Comparison of ENCODE assay signal across 20 cellular contexts in the genomic region with DNA sequence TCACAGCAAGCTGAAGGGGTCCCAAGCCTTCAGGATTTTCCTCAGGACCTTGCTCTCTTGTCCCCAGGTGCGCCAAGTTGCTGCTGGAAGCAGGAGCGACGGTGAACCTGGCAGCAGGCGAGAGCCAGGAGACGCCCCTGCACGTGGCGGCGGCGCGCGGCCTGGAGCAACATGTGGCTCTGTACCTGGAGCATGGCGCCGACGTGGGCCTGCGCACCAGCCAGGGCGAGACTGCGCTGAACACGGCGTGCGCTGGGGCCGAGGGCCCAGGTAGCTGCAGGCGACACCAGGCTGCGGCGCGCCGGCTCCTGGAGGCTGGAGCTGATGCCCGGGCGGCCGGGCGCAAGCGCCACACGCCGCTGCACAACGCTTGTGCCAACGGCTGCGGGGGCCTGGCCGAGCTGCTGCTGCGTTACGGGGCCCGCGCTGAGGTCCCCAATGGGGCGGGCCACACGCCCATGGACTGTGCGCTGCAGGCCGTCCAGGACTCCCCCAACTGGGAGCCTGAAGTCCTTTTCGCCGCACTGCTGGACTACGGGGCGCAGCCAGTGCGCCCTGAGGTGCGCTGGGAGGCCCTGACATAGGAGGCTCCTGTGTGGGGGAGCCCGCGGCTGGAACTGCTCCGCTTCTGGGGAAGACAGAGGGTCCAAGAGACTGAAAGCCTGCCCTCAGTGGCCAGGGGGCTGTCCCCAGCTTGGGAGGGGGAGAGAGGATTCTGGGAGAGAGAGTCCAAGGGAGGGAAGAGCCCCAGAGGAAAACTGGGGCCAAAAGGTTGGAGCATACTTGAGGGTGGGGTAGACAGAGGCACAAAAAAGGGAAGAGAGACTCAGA. TPM values are rescaled to one million over a fixed set of nuclear protein-coding genes. Genes with fewer than 3 reads are reported as not detected.
DNase-seq lines count a peak whose midpoint lies in the region; ATAC-seq, FAIRE-seq and TF ChIP-seq lines count a peak whose summit lies in the region.
"Had no signal": no experiment of that assay in that cellular context is flagged by ENCODE, and none has a peak within 500 bp of the region (broad histone marks: within the 10 kb centered on the region; RNA-seq: fewer than 3 reads in every experiment).

No MANE protein-coding gene starts in this region.

- intact Hi-C loops in Right ventricle myocardium inferior (cut with DNase I): loop anchor here (10.0 kb wide), 1 partner anchor 52 kb away; the partner anchor contains the start of gene HDAC5
- intact Hi-C loops in HepG2 (cut with micrococcal nuclease; ENCODE audit: unreplicated experiment): no loop called here
- intact Hi-C loops in upper lobe of right lung (cut with DNase I): no loop called here

- no peaks in the 10 kb centered on the region for H4K20me1 ChIP-seq in HepG2 (ENCODE audit: insufficient read depth, low read length)

- H3K4me3 ChIP-seq in right atrium auricular region: no peak overlapping the region
- H3K4me3 ChIP-seq in HepG2 (replicated peaks in 1 of 3; ENCODE audit: insufficient read depth in 1 of 3, low read depth in 2 of 3, low read length in 3 of 3): no peak overlapping the region
- H3K4me3 ChIP-seq in upper lobe of right lung: no peak overlapping the region
- H3K4me3 ChIP-seq: BLaER1 treated with 17β-estradiol and CSF1 and Interleukin-3, amounts not matched to agents 10 nM and 100 nM; right lobe of liver; suprapubic skin had no signal

- TF ChIP-seq RAD21 in HepG2 (CRISPR knock-in tag; IDR thresholded peaks at IDR 0.05): no peak

- H3K27me3 ChIP-seq in right atrium auricular region (no peaks in the 10 kb centered on the region), HepG2 (ENCODE audit: control insufficient read depth in 1 of 2, insufficient read depth in 2 of 2, low read length in 2 of 2) (no peaks in the 10 kb centered on the region), upper lobe of right lung (no peaks in the 10 kb centered on the region)
- H3K27me3 ChIP-seq: BLaER1 treated with 17β-estradiol and CSF1 and Interleukin-3, amounts not matched to agents 10 nM and 100 nM; right lobe of liver; suprapubic skin had no signal

- H3K9ac ChIP-seq in HepG2 (ENCODE audit: insufficient read depth, low read depth, low read length): no peak overlapping the region
- H3K9ac ChIP-seq: BLaER1 treated with 17β-estradiol and CSF1 and Interleukin-3, amounts not matched to agents 10 nM and 100 nM; SK-N-SH had no signal

- no TSS peak for BruUV-seq in HepG2 (replicated peaks; lab: Mats Ljungman, UMichigan)

- no peaks in the 10 kb centered on the region for H3K79me2 ChIP-seq in HepG2 (ENCODE audit: insufficient read depth, low read length)

- H2AFZ ChIP-seq in HepG2 (ENCODE audit: low read length): no peak overlapping the region

- H3K4me2 ChIP-seq in HepG2 (ENCODE audit: low read depth, low read length): no peak overlapping the region
- H3K4me2 ChIP-seq: BLaER1 treated with 17β-estradiol and CSF1 and Interleukin-3, amounts not matched to agents 10 nM and 100 nM; SK-N-SH had no signal

- TF ChIP-seq CTCF in right atrium auricular region (IDR thresholded peaks at IDR 0.05) (no peak), HepG2 (CRISPR knock-in tag; IDR thresholded peaks at IDR 0.05) (no peak), upper lobe of right lung (IDR thresholded peaks at IDR 0.05) (no peak)

- H3K36me3 ChIP-seq in right atrium auricular region (peaks cover 12% of the 10 kb centered on the region), HepG2 (replicated peaks in 1 of 2; ENCODE audit: control insufficient read depth in 1 of 2, insufficient read depth in 2 of 2, low read length in 2 of 2) (peaks cover 3 to 18% of the 10 kb centered on the region in 2 experiments), upper lobe of right lung (peaks cover 4% of the 10 kb centered on the region)

- WGBS in HepG2 (ENCODE audit: low lambda C conversion rate): 97% methylated on average over 47 of the region's 54 CpGs

- ATAC-seq in Right ventricle myocardium inferior: peak; percentile 18
- peak; percentile 28 for ATAC-seq in HepG2
- ATAC-seq in upper lobe of right lung: peak; percentile 44
- ATAC-seq in GM19452 (IDR thresholded peaks at IDR 0.05; ENCODE audit: unreplicated experiment): no peak

- in situ Hi-C loops in HepG2 (cut with HindIII; ENCODE audit: extremely low pct_ligation_motif_present, low pct_unique_long_range_greater_than_20kb): no loop called here

- no peak for TF ChIP-seq EP300 in HepG2 (IDR thresholded peaks at IDR 0.05; ENCODE audit: low read depth in 2 of 2, low read length in 2 of 2)
- TF ChIP-seq EP300 in HepG2 (CRISPR knock-in tag; IDR thresholded peaks at IDR 0.05; ENCODE audit: borderline replicate concordance): no peak

- POLR2A ChIA-PET in HepG2 (lab: Yijun Ruan, JAX): interaction anchor here (1.3 kb wide), 1 partner anchor 10 kb away, joined by 4 read pairs; the partner anchor contains the start of gene TMUB2

- CTCF ChIA-PET in HepG2 (lab: Yijun Ruan, JAX; ENCODE audit: low intra/inter-chr PET ratio, low total read pairs): no interaction called here

- DNase-seq in Right ventricle myocardium inferior (ENCODE audit: missing footprints): no peak
- DNase-seq in right atrium auricular region (ENCODE audit: low spot score): no peak
- no peak for DNase-seq in HepG2 (ENCODE audit: low spot score)
- DNase-seq in upper lobe of right lung: no peak
- no peak for DNase-seq in GM19238 (ENCODE audit: insufficient read length, low spot score)
- DNase-seq: activated CD4-positive, alpha-beta T cell treated with anti-CD3 and anti-CD28 coated beads, Interleukin-2, amount 50 U/mL, for 48 hours; activated naive CD4-positive, alpha-beta T cell treated with Interleukin-2 at 50 U/mL for 16 hours; cerebellar nuclear complex; erythroblast; foreskin melanocyte; HFFc6; islet precursor cell; NCI-H510A treated with DMSO at 0.1 percent for 48 hours; occipital lobe; right lobe of liver; SK-N-SH had no signal

- H3K27ac ChIP-seq in right atrium auricular region: no peak overlapping the region
- H3K27ac ChIP-seq in HepG2 (ENCODE audit: extremely low read length, insufficient read depth, low read length): no peak overlapping the region
- H3K27ac ChIP-seq in upper lobe of right lung: no peak overlapping the region
- H3K27ac ChIP-seq: BLaER1 treated with 17β-estradiol and CSF1 and Interleukin-3, amounts not matched to agents 10 nM and 100 nM; right lobe of liver; suprapubic skin had no signal

- FAIRE-seq in HepG2 (lab: Jason Lieb, UNC): no peak

- H3K4me1 ChIP-seq in right atrium auricular region: peaks cover 0 to 3% of the 10 kb centered on the region in 2 donors
- H3K4me1 ChIP-seq in HepG2 (ENCODE audit: insufficient read depth, low read length): peaks cover 10% of the 10 kb centered on the region
- no peaks in the 10 kb centered on the region for H3K4me1 ChIP-seq in upper lobe of right lung
- H3K4me1 ChIP-seq: right lobe of liver, suprapubic skin had no signal

- no peak for TF ChIP-seq POLR2A in HepG2 (IDR thresholded peaks at IDR 0.05; ENCODE audit: insufficient read depth in 1 of 2, low read depth in 2 of 2, low read length in 2 of 2)

- H3K9me3 ChIP-seq in right atrium auricular region (no peaks in the 10 kb centered on the region), HepG2 (ENCODE audit: low read length) (no peaks in the 10 kb centered on the region), upper lobe of right lung (no peaks in the 10 kb centered on the region)
- H3K9me3 ChIP-seq: BLaER1 treated with 17β-estradiol and CSF1 and Interleukin-3, amounts not matched to agents 10 nM and 100 nM; right lobe of liver; SK-N-SH; suprapubic skin had no signal

RNA-seq across cellular contexts. Expression of gene ASB16, which starts 6.4 kb away (rescaled TPM):
- total RNA-seq in Right ventricle myocardium inferior (14.5 TPM), right atrium auricular region (1 to 10 TPM; 8.3 TPM), HepG2 (2016; rRNA removed; fragmentation: Illumina TruSeq; extraction: Trizol) (0.07 TPM in 1 of 2 replicates, not detected in the other), upper lobe of right lung (not detected)
- total RNA-seq in HepG2 (2016; cell fraction: cytosol; rRNA removed; fragmentation: Illumina TruSeq; extraction: Trizol; ENCODE audit: low read depth): not detected in 2 replicates
- total RNA-seq in HepG2 (2016; cell fraction: insoluble cytoplasmic fraction; rRNA removed; fragmentation: Illumina TruSeq; extraction: Trizol): not detected in 2 replicates
- total RNA-seq in HepG2 (2016; cell fraction: membrane; rRNA removed; fragmentation: Illumina TruSeq; extraction: Trizol): not detected in 2 replicates
- not detected in 2 replicates for total RNA-seq in HepG2 (2016; cell fraction: nucleus; rRNA removed; fragmentation: Illumina TruSeq; extraction: Trizol)
- polyA plus RNA-seq in HepG2 (2011; rRNA removed): 0.05 TPM in 1 of 2 replicates, not detected in the other
- 0.04 and 0.10 TPM in 2 replicates for polyA plus RNA-seq in HepG2 (2011; cell fraction: cytosol; rRNA removed)
- 0.45 and 0.47 TPM in 2 replicates for polyA plus RNA-seq in HepG2 (2011; cell fraction: nucleus; rRNA removed)
- 0.47 and 0.64 TPM in 2 replicates for polyA plus RNA-seq in HepG2 (2012)
- polyA plus RNA-seq in HepG2 (2016; cell fraction: cytosol; fragmentation: Illumina TruSeq; extraction: Trizol; ENCODE audit: low read depth): not detected in 2 replicates
- polyA plus RNA-seq in HepG2 (2016; cell fraction: insoluble cytoplasmic fraction; fragmentation: Illumina TruSeq; extraction: Trizol; ENCODE audit: low read depth): not detected in 2 replicates
- polyA plus RNA-seq in HepG2 (2016; cell fraction: membrane; fragmentation: Illumina TruSeq; extraction: Trizol; ENCODE audit: low read depth): not detected in 2 replicates
- polyA plus RNA-seq in HepG2 (2016; cell fraction: nucleus; fragmentation: Illumina TruSeq; extraction: Trizol; ENCODE audit: insufficient read depth, low read depth): not detected in 2 replicates
- polyA minus RNA-seq in HepG2 (2011; rRNA and poly(A)+ RNA removed; ENCODE audit: low replicate concordance): 0.09 and 0.40 TPM in 2 replicates
- polyA minus RNA-seq in HepG2 (2011; cell fraction: cytosol; rRNA and poly(A)+ RNA removed): not detected in 2 replicates
- not detected in 2 replicates for polyA minus RNA-seq in HepG2 (2011; cell fraction: nucleus; rRNA and poly(A)+ RNA removed)
- total RNA-seq: lung microvascular endothelial cell, occipital lobe, suprapubic skin had no signal
- polyA plus RNA-seq: SK-N-SH had no signal

RNA-seq across cellular contexts. Expression of gene TMUB2, which starts 9.9 kb away (rescaled TPM):
- total RNA-seq in Right ventricle myocardium inferior: 20.8 TPM
- total RNA-seq in right atrium auricular region: 10 to 100 TPM; 26.4 to 26.6 TPM
- total RNA-seq in HepG2 (2016; rRNA removed; fragmentation: Illumina TruSeq; extraction: Trizol): 18.7 and 26.9 TPM in 2 replicates
- total RNA-seq in HepG2 (2016; cell fraction: cytosol; rRNA removed; fragmentation: Illumina TruSeq; extraction: Trizol; ENCODE audit: low read depth): 9.7 and 10.5 TPM in 2 replicates
- 17.2 and 28.2 TPM in 2 replicates for total RNA-seq in HepG2 (2016; cell fraction: insoluble cytoplasmic fraction; rRNA removed; fragmentation: Illumina TruSeq; extraction: Trizol)
- total RNA-seq in HepG2 (2016; cell fraction: membrane; rRNA removed; fragmentation: Illumina TruSeq; extraction: Trizol): 18.3 and 23.2 TPM in 2 replicates
- 23.0 and 27.8 TPM in 2 replicates for total RNA-seq in HepG2 (2016; cell fraction: nucleus; rRNA removed; fragmentation: Illumina TruSeq; extraction: Trizol)
- 50.8 and 55.5 TPM in 2 replicates for polyA plus RNA-seq in HepG2 (2011; rRNA removed)
- polyA plus RNA-seq in HepG2 (2011; cell fraction: cytosol; rRNA removed): 41.4 and 47.9 TPM in 2 replicates
- polyA plus RNA-seq in HepG2 (2011; cell fraction: nucleus; rRNA removed): 102 and 118 TPM in 2 replicates
- 22.8 and 25.7 TPM in 2 replicates for polyA plus RNA-seq in HepG2 (2012)
- polyA plus RNA-seq in HepG2 (2016; cell fraction: cytosol; fragmentation: Illumina TruSeq; extraction: Trizol; ENCODE audit: low read depth): 8.4 and 10.1 TPM in 2 replicates
- 19.7 and 21.2 TPM in 2 replicates for polyA plus RNA-seq in HepG2 (2016; cell fraction: insoluble cytoplasmic fraction; fragmentation: Illumina TruSeq; extraction: Trizol; ENCODE audit: low read depth)
- 18.3 and 18.4 TPM in 2 replicates for polyA plus RNA-seq in HepG2 (2016; cell fraction: membrane; fragmentation: Illumina TruSeq; extraction: Trizol; ENCODE audit: low read depth)
- 62.7 and 64.3 TPM in 2 replicates for polyA plus RNA-seq in HepG2 (2016; cell fraction: nucleus; fragmentation: Illumina TruSeq; extraction: Trizol; ENCODE audit: insufficient read depth, low read depth)
- polyA minus RNA-seq in HepG2 (2011; rRNA and poly(A)+ RNA removed; ENCODE audit: low replicate concordance): 28.1 and 44.6 TPM in 2 replicates
- 13.8 and 15.3 TPM in 2 replicates for polyA minus RNA-seq in HepG2 (2011; cell fraction: cytosol; rRNA and poly(A)+ RNA removed)
- 21.1 and 21.4 TPM in 2 replicates for polyA minus RNA-seq in HepG2 (2011; cell fraction: nucleus; rRNA and poly(A)+ RNA removed)
- total RNA-seq in upper lobe of right lung: 38.8 TPM

RNA-seq across cellular contexts. Expression of gene ATXN7L3, which starts 22.8 kb away (rescaled TPM):
- total RNA-seq in Right ventricle myocardium inferior (40.8 TPM), right atrium auricular region (10 to 100 TPM; 24.5 to 38.9 TPM), HepG2 (2016; rRNA removed; fragmentation: Illumina TruSeq; extraction: Trizol) (45.7 and 59.1 TPM in 2 replicates), upper lobe of right lung (65.0 TPM)
- total RNA-seq in HepG2 (2016; cell fraction: cytosol; rRNA removed; fragmentation: Illumina TruSeq; extraction: Trizol; ENCODE audit: low read depth): 12.2 and 14.1 TPM in 2 replicates
- 42.7 and 60.0 TPM in 2 replicates for total RNA-seq in HepG2 (2016; cell fraction: insoluble cytoplasmic fraction; rRNA removed; fragmentation: Illumina TruSeq; extraction: Trizol)
- 45.9 and 46.8 TPM in 2 replicates for total RNA-seq in HepG2 (2016; cell fraction: membrane; rRNA removed; fragmentation: Illumina TruSeq; extraction: Trizol)
- total RNA-seq in HepG2 (2016; cell fraction: nucleus; rRNA removed; fragmentation: Illumina TruSeq; extraction: Trizol): 42.7 and 44.6 TPM in 2 replicates
- polyA plus RNA-seq in HepG2 (2011; rRNA removed): 44.5 and 49.3 TPM in 2 replicates
- 39.5 and 41.0 TPM in 2 replicates for polyA plus RNA-seq in HepG2 (2011; cell fraction: cytosol; rRNA removed)
- polyA plus RNA-seq in HepG2 (2011; cell fraction: nucleus; rRNA removed): 121 and 131 TPM in 2 replicates
- 37.8 and 38.4 TPM in 2 replicates for polyA plus RNA-seq in HepG2 (2012)
- 7.6 and 9.2 TPM in 2 replicates for polyA plus RNA-seq in HepG2 (2016; cell fraction: cytosol; fragmentation: Illumina TruSeq; extraction: Trizol; ENCODE audit: low read depth)
- polyA plus RNA-seq in HepG2 (2016; cell fraction: insoluble cytoplasmic fraction; fragmentation: Illumina TruSeq; extraction: Trizol; ENCODE audit: low read depth): 50.4 and 54.3 TPM in 2 replicates
- polyA plus RNA-seq in HepG2 (2016; cell fraction: membrane; fragmentation: Illumina TruSeq; extraction: Trizol; ENCODE audit: low read depth): 32.8 and 36.7 TPM in 2 replicates
- 81.5 and 96.7 TPM in 2 replicates for polyA plus RNA-seq in HepG2 (2016; cell fraction: nucleus; fragmentation: Illumina TruSeq; extraction: Trizol; ENCODE audit: insufficient read depth, low read depth)
- 65.3 and 85.1 TPM in 2 replicates for polyA minus RNA-seq in HepG2 (2011; rRNA and poly(A)+ RNA removed; ENCODE audit: low replicate concordance)
- polyA minus RNA-seq in HepG2 (2011; cell fraction: cytosol; rRNA and poly(A)+ RNA removed): 25.4 and 26.4 TPM in 2 replicates
- polyA minus RNA-seq in HepG2 (2011; cell fraction: nucleus; rRNA and poly(A)+ RNA removed): 47.9 and 72.6 TPM in 2 replicates

RNA-seq across cellular contexts. Expression of gene HROB, which starts 35.2 kb away (rescaled TPM):
- total RNA-seq in Right ventricle myocardium inferior: 2.0 TPM
- total RNA-seq in right atrium auricular region: under 1 TPM; 0.59 to 0.94 TPM
- total RNA-seq in HepG2 (2016; rRNA removed; fragmentation: Illumina TruSeq; extraction: Trizol): 6.7 and 7.1 TPM in 2 replicates
- 5.6 and 7.4 TPM in 2 replicates for total RNA-seq in HepG2 (2016; cell fraction: cytosol; rRNA removed; fragmentation: Illumina TruSeq; extraction: Trizol; ENCODE audit: low read depth)
- 5.5 and 5.6 TPM in 2 replicates for total RNA-seq in HepG2 (2016; cell fraction: insoluble cytoplasmic fraction; rRNA removed; fragmentation: Illumina TruSeq; extraction: Trizol)
- total RNA-seq in HepG2 (2016; cell fraction: membrane; rRNA removed; fragmentation: Illumina TruSeq; extraction: Trizol): 5.5 and 5.6 TPM in 2 replicates
- total RNA-seq in HepG2 (2016; cell fraction: nucleus; rRNA removed; fragmentation: Illumina TruSeq; extraction: Trizol): 5.1 and 5.5 TPM in 2 replicates
- 5.0 and 6.1 TPM in 2 replicates for polyA plus RNA-seq in HepG2 (2011; rRNA removed)
- polyA plus RNA-seq in HepG2 (2011; cell fraction: cytosol; rRNA removed): 3.3 and 4.0 TPM in 2 replicates
- polyA plus RNA-seq in HepG2 (2011; cell fraction: nucleus; rRNA removed): 7.3 and 8.7 TPM in 2 replicates
- polyA plus RNA-seq in HepG2 (2012): 2.5 and 4.8 TPM in 2 replicates
- polyA plus RNA-seq in HepG2 (2016; cell fraction: cytosol; fragmentation: Illumina TruSeq; extraction: Trizol; ENCODE audit: low read depth): 1.4 and 1.5 TPM in 2 replicates
- polyA plus RNA-seq in HepG2 (2016; cell fraction: insoluble cytoplasmic fraction; fragmentation: Illumina TruSeq; extraction: Trizol; ENCODE audit: low read depth): 6.2 and 7.5 TPM in 2 replicates
- polyA plus RNA-seq in HepG2 (2016; cell fraction: membrane; fragmentation: Illumina TruSeq; extraction: Trizol; ENCODE audit: low read depth): 2.2 and 3.0 TPM in 2 replicates
- 14.2 and 16.9 TPM in 2 replicates for polyA plus RNA-seq in HepG2 (2016; cell fraction: nucleus; fragmentation: Illumina TruSeq; extraction: Trizol; ENCODE audit: insufficient read depth, low read depth)
- 11.6 and 25.6 TPM in 2 replicates for polyA minus RNA-seq in HepG2 (2011; rRNA and poly(A)+ RNA removed; ENCODE audit: low replicate concordance)
- polyA minus RNA-seq in HepG2 (2011; cell fraction: cytosol; rRNA and poly(A)+ RNA removed): 2.7 and 4.6 TPM in 2 replicates
- polyA minus RNA-seq in HepG2 (2011; cell fraction: nucleus; rRNA and poly(A)+ RNA removed): 3.9 and 4.5 TPM in 2 replicates
- 0.35 TPM for total RNA-seq in upper lobe of right lung

RNA-seq across cellular contexts. Expression of gene UBTF, which starts 42.6 kb away (rescaled TPM):
- total RNA-seq in Right ventricle myocardium inferior (57.5 TPM), right atrium auricular region (10 to 100 TPM; 39.3 to 42.3 TPM), HepG2 (2016; rRNA removed; fragmentation: Illumina TruSeq; extraction: Trizol) (52.1 and 60.9 TPM in 2 replicates), upper lobe of right lung (62.6 TPM)
- total RNA-seq in HepG2 (2016; cell fraction: cytosol; rRNA removed; fragmentation: Illumina TruSeq; extraction: Trizol; ENCODE audit: low read depth): 13.2 and 14.5 TPM in 2 replicates
- 46.2 and 61.5 TPM in 2 replicates for total RNA-seq in HepG2 (2016; cell fraction: insoluble cytoplasmic fraction; rRNA removed; fragmentation: Illumina TruSeq; extraction: Trizol)
- 33.7 and 33.9 TPM in 2 replicates for total RNA-seq in HepG2 (2016; cell fraction: membrane; rRNA removed; fragmentation: Illumina TruSeq; extraction: Trizol)
- total RNA-seq in HepG2 (2016; cell fraction: nucleus; rRNA removed; fragmentation: Illumina TruSeq; extraction: Trizol): 43.5 and 47.5 TPM in 2 replicates
- polyA plus RNA-seq in HepG2 (2011; rRNA removed): 15.2 and 16.1 TPM in 2 replicates
- 9.1 and 10.0 TPM in 2 replicates for polyA plus RNA-seq in HepG2 (2011; cell fraction: cytosol; rRNA removed)
- polyA plus RNA-seq in HepG2 (2011; cell fraction: nucleus; rRNA removed): 35.4 and 41.3 TPM in 2 replicates
- 27.8 and 33.4 TPM in 2 replicates for polyA plus RNA-seq in HepG2 (2012)
- 8.6 and 8.7 TPM in 2 replicates for polyA plus RNA-seq in HepG2 (2016; cell fraction: cytosol; fragmentation: Illumina TruSeq; extraction: Trizol; ENCODE audit: low read depth)
- 57.4 and 68.3 TPM in 2 replicates for polyA plus RNA-seq in HepG2 (2016; cell fraction: insoluble cytoplasmic fraction; fragmentation: Illumina TruSeq; extraction: Trizol; ENCODE audit: low read depth)
- 21.7 and 23.2 TPM in 2 replicates for polyA plus RNA-seq in HepG2 (2016; cell fraction: membrane; fragmentation: Illumina TruSeq; extraction: Trizol; ENCODE audit: low read depth)
- 93.7 and 94.2 TPM in 2 replicates for polyA plus RNA-seq in HepG2 (2016; cell fraction: nucleus; fragmentation: Illumina TruSeq; extraction: Trizol; ENCODE audit: insufficient read depth, low read depth)
- polyA minus RNA-seq in HepG2 (2011; rRNA and poly(A)+ RNA removed; ENCODE audit: low replicate concordance): 11.5 and 30.7 TPM in 2 replicates
- 8.2 and 9.9 TPM in 2 replicates for polyA minus RNA-seq in HepG2 (2011; cell fraction: cytosol; rRNA and poly(A)+ RNA removed)
- 29.7 and 33.2 TPM in 2 replicates for polyA minus RNA-seq in HepG2 (2011; cell fraction: nucleus; rRNA and poly(A)+ RNA removed)
